ENCODE assay signal across 1 cellular context in genomic region chr2:175167792-175168563, GRCh38.
A peak's percentile ranks its signal among the peaks of the same experiment; 100 is the strongest.
TF ChIP-seq lines count a peak whose summit lies in the region.

TSS of gene ATF2 (minus strand) at chr2:175168203. CDS start at chr2:175136443, 31,760 bp downstream.

TF ChIP-seq in K562, 482 proteins besides CTCF, POLR2A, EP300 and RAD21 (continued from another document and continues in another):
- TF ChIP-seq HMGXB4 (CRISPR knock-in tag; IDR thresholded peaks at IDR 0.05) (no peak; the same call in 1 of the 2 replicates), MAFG (tag; conservative IDR thresholded peaks at IDR 0.05) (no peak), DACH1 (IDR thresholded peaks at IDR 0.05; ENCODE audit: partially characterized antibody) (no peak), FOXJ3 (CRISPR knock-in tag; IDR thresholded peaks at IDR 0.05) (no peak), ARNT (IDR thresholded peaks at IDR 0.05) (peak; percentile 62 to 90; a peak in 2 of 4 replicates), ZNF316 (IDR thresholded peaks at IDR 0.05) (peak; percentile 65; the same call in 1 of the 2 replicates), ZNF354B (CRISPR knock-in tag; IDR thresholded peaks at IDR 0.05) (no peak), MAFF (IDR thresholded peaks at IDR 0.05; ENCODE audit: low read length) (peak; percentile 69; the same call in 1 of the 2 replicates), U2AF2 (optimal IDR thresholded peaks at IDR 0.05; ENCODE audit: low read depth, low read length) (no peak), BRCA1 (IDR thresholded peaks at IDR 0.05) (no peak), BRCA1 (CRISPR knock-in tag; IDR thresholded peaks at IDR 0.05) (no peak), HOMEZ (CRISPR knock-in tag; IDR thresholded peaks at IDR 0.05) (no peak), KAT2B (IDR thresholded peaks at IDR 0.05; ENCODE audit: low read depth, low read length) (no peak), MTF1 (CRISPR knock-in tag; IDR thresholded peaks at IDR 0.05; ENCODE audit: borderline replicate concordance) (no peak), U2AF1 (optimal IDR thresholded peaks at IDR 0.05; ENCODE audit: low read depth, low read length) (no peak), CBFA2T2 (conservative IDR thresholded peaks at IDR 0.05) (no peak), RNF2 (IDR thresholded peaks at IDR 0.05) (0 out of 2 replicates have a peak, but pooled peaks have one; percentile 13), ZFX (CRISPR knock-in tag; IDR thresholded peaks at IDR 0.05) (peak; percentile 97), FOXJ2 (tag; IDR thresholded peaks at IDR 0.05) (peak; percentile 64; the same call in 1 of the 2 replicates), ESRRA (IDR thresholded peaks at IDR 0.05; ENCODE audit: borderline replicate concordance, low read depth) (no peak; the same call in 1 of the 2 replicates), ZEB2 (IDR thresholded peaks at IDR 0.05) (0 out of 2 replicates have a peak, but pooled peaks have one; percentile 47), CXXC5 (CRISPR knock-in tag; IDR thresholded peaks at IDR 0.05) (peak; percentile 53), ZBTB5 (IDR thresholded peaks at IDR 0.05) (peak; percentile 54; the same call in 1 of the 2 replicates), CREB1 (IDR thresholded peaks at IDR 0.05) (peak; percentile 11), CREB1 (CRISPR knock-in tag; IDR thresholded peaks at IDR 0.05) (peak; percentile 46), ATF4 (CRISPR knock-in tag; IDR thresholded peaks at IDR 0.05) (no peak), E2F3 (CRISPR knock-in tag; IDR thresholded peaks at IDR 0.05) (no peak), CGGBP1 (CRISPR knock-in tag; IDR thresholded peaks at IDR 0.05) (no peak; the same call in none of the 2 replicates), PHTF2 (CRISPR knock-in tag; IDR thresholded peaks at IDR 0.05) (no peak), L3MBTL2 (IDR thresholded peaks at IDR 0.05) (peak; percentile 56; the same call in 1 of the 2 replicates), BCLAF1 (IDR thresholded peaks at IDR 0.05; ENCODE audit: borderline replicate concordance in 1 of 2, control insufficient read depth in 1 of 2, low read depth in 2 of 2, low read length in 1 of 2) (no peak), ZNF431 (CRISPR knock-in tag; IDR thresholded peaks at IDR 0.05) (peak; percentile 72; the same call in 1 of the 2 replicates), CBX1 (IDR thresholded peaks at IDR 0.05; ENCODE audit: low read depth) (no peak; the same call in none of the 2 replicates), ADNP (tag; IDR thresholded peaks at IDR 0.05) (no peak)
- TF ChIP-seq, protein P1, sequence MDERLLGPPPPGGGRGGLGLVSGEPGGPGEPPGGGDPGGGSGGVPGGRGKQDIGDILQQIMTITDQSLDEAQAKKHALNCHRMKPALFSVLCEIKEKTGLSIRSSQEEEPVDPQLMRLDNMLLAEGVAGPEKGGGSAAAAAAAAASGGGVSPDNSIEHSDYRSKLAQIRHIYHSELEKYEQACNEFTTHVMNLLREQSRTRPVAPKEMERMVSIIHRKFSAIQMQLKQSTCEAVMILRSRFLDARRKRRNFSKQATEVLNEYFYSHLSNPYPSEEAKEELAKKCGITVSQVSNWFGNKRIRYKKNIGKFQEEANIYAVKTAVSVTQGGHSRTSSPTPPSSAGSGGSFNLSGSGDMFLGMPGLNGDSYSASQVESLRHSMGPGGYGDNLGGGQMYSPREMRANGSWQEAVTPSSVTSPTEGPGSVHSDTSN (CRISPR knock-in tag; IDR thresholded peaks at IDR 0.05; ENCODE audit: low read depth) = no peak
- TF ChIP-seq, protein P1 (tag; conservative IDR thresholded peaks at IDR 0.05; ENCODE audit: low read depth) = 0 out of 2 replicates have a peak, but pooled peaks have one; percentile 4
- TF ChIP-seq, protein P2, sequence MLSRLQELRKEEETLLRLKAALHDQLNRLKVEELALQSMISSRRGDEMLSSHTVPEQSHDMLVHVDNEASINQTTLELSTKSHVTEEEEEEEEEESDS (CRISPR knock-in tag; IDR thresholded peaks at IDR 0.05) = no peak
- TF ChIP-seq, protein P3, sequence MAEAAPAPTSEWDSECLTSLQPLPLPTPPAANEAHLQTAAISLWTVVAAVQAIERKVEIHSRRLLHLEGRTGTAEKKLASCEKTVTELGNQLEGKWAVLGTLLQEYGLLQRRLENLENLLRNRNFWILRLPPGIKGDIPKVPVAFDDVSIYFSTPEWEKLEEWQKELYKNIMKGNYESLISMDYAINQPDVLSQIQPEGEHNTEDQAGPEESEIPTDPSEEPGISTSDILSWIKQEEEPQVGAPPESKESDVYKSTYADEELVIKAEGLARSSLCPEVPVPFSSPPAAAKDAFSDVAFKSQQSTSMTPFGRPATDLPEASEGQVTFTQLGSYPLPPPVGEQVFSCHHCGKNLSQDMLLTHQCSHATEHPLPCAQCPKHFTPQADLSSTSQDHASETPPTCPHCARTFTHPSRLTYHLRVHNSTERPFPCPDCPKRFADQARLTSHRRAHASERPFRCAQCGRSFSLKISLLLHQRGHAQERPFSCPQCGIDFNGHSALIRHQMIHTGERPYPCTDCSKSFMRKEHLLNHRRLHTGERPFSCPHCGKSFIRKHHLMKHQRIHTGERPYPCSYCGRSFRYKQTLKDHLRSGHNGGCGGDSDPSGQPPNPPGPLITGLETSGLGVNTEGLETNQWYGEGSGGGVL (CRISPR knock-in tag; IDR thresholded peaks at IDR 0.05) = no peak
- TF ChIP-seq, protein P4, sequence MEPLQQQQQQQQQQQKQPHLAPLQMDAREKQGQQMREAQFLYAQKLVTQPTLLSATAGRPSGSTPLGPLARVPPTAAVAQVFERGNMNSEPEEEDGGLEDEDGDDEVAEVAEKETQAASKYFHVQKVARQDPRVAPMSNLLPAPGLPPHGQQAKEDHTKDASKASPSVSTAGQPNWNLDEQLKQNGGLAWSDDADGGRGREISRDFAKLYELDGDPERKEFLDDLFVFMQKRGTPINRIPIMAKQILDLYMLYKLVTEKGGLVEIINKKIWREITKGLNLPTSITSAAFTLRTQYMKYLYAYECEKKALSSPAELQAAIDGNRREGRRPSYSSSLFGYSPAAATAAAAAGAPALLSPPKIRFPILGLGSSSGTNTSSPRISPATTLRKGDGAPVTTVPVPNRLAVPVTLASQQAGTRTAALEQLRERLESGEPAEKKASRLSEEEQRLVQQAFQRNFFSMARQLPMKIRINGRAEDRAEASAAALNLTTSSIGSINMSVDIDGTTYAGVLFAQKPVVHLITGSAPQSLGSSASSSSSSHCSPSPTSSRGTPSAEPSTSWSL (CRISPR knock-in tag; IDR thresholded peaks at IDR 0.05; ENCODE audit: borderline replicate concordance) = no peak
- TF ChIP-seq, protein P5, sequence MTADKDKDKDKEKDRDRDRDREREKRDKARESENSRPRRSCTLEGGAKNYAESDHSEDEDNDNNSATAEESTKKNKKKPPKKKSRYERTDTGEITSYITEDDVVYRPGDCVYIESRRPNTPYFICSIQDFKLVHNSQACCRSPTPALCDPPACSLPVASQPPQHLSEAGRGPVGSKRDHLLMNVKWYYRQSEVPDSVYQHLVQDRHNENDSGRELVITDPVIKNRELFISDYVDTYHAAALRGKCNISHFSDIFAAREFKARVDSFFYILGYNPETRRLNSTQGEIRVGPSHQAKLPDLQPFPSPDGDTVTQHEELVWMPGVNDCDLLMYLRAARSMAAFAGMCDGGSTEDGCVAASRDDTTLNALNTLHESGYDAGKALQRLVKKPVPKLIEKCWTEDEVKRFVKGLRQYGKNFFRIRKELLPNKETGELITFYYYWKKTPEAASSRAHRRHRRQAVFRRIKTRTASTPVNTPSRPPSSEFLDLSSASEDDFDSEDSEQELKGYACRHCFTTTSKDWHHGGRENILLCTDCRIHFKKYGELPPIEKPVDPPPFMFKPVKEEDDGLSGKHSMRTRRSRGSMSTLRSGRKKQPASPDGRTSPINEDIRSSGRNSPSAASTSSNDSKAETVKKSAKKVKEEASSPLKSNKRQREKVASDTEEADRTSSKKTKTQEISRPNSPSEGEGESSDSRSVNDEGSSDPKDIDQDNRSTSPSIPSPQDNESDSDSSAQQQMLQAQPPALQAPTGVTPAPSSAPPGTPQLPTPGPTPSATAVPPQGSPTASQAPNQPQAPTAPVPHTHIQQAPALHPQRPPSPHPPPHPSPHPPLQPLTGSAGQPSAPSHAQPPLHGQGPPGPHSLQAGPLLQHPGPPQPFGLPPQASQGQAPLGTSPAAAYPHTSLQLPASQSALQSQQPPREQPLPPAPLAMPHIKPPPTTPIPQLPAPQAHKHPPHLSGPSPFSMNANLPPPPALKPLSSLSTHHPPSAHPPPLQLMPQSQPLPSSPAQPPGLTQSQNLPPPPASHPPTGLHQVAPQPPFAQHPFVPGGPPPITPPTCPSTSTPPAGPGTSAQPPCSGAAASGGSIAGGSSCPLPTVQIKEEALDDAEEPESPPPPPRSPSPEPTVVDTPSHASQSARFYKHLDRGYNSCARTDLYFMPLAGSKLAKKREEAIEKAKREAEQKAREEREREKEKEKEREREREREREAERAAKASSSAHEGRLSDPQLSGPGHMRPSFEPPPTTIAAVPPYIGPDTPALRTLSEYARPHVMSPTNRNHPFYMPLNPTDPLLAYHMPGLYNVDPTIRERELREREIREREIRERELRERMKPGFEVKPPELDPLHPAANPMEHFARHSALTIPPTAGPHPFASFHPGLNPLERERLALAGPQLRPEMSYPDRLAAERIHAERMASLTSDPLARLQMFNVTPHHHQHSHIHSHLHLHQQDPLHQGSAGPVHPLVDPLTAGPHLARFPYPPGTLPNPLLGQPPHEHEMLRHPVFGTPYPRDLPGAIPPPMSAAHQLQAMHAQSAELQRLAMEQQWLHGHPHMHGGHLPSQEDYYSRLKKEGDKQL (CRISPR knock-in tag; IDR thresholded peaks at IDR 0.05; ENCODE audit: borderline replicate concordance) = no peak
